In genomic region chr22:39290724-39291161, GRCh38 we compare ENCODE assay signal across 1 cellular context.
TF ChIP-seq lines count a peak whose summit lies in the region.

No MANE protein-coding gene starts in this region.

TF ChIP-seq in HEK293, 187 proteins besides CTCF, POLR2A, EP300 and RAD21 (continued from another document):
- TF ChIP-seq PBX3 (CRISPR knock-in tag; IDR thresholded peaks at IDR 0.05) (no peak), ZNF148 (tag by site-specific recombination; IDR thresholded peaks at IDR 0.05; ENCODE audit: borderline replicate concordance) (no peak), AEBP2 (tag by site-specific recombination; IDR thresholded peaks at IDR 0.05; ENCODE audit: borderline replicate concordance) (no peak), ZNF549 (tag by site-specific recombination; IDR thresholded peaks at IDR 0.05) (no peak), BCL6B (tag by site-specific recombination; IDR thresholded peaks at IDR 0.05) (no peak), ZNF518A (tag by site-specific recombination; conservative IDR thresholded peaks at IDR 0.05; ENCODE audit: low read depth) (no peak), ZNF169 (tag by site-specific recombination; IDR thresholded peaks at IDR 0.05) (no peak), ZNF670 (tag by site-specific recombination; IDR thresholded peaks at IDR 0.05; ENCODE audit: low read depth) (no peak), ZNF645 (tag by site-specific recombination; IDR thresholded peaks at IDR 0.05) (no peak), GFI1B (tag by site-specific recombination; IDR thresholded peaks at IDR 0.05) (no peak), ZNF692 (tag by site-specific recombination; IDR thresholded peaks at IDR 0.05) (peak; percentile 86), OVOL3 (tag by site-specific recombination; IDR thresholded peaks at IDR 0.05) (no peak), ZFHX2 (tag by site-specific recombination; conservative IDR thresholded peaks at IDR 0.05) (no peak), ZNF175 (tag by site-specific recombination; IDR thresholded peaks at IDR 0.05) (no peak), ZBTB48 (tag by site-specific recombination; IDR thresholded peaks at IDR 0.05) (peak; percentile 72), ZBTB26 (tag by site-specific recombination; optimal IDR thresholded peaks at IDR 0.05) (no peak)
